In genomic region chr13:51417716-51418115, GRCh38 we compare ENCODE assay signal across 34 cellular contexts.
"Had no signal": no experiment of that assay in that cellular context is flagged by ENCODE, and none has a peak within 500 bp of the region (broad histone marks: within the 10 kb centered on the region; RNA-seq: fewer than 3 reads in every experiment).

No MANE protein-coding gene starts in this region.

- H3K9ac ChIP-seq: SK-N-SH had no signal

- H3K27ac ChIP-seq: adrenal gland, breast epithelium, Peyer's patch, SJSA1, VCaP had no signal

- H3K27me3 Mint-ChIP-seq: activated CD8-positive, alpha-beta T cell treated with anti-CD3 and anti-CD28 coated beads for 36 hours; activated T-helper 17 cell treated with anti-CD3 and anti-CD28 coated beads, Interleukin-2, amount 50 U/mL, for 72 hours; T-cell had no signal

- H3K4me1 ChIP-seq: breast epithelium, Peyer's patch, SJSA1 had no signal

- H3K4me2 ChIP-seq: SK-N-SH had no signal

- ATAC-seq: activated CD8-positive, alpha-beta T cell treated with anti-CD3 and anti-CD28 coated beads for 36 hours; activated T-cell treated with anti-CD3 and anti-CD28 coated beads, Interleukin-2, amount 50 U/mL, for 72 hours; activated T-helper 17 cell treated with anti-CD3 and anti-CD28 coated beads, Interleukin-2, amount 50 U/mL, for 72 hours; body of pancreas; PC-3; T-cell had no signal

- H3K4me3 Mint-ChIP-seq: activated CD8-positive, alpha-beta T cell treated with anti-CD3 and anti-CD28 coated beads for 36 hours; activated T-cell treated with anti-CD3 and anti-CD28 coated beads, Interleukin-2, amount 50 U/mL, for 72 hours; activated T-helper 17 cell treated with anti-CD3 and anti-CD28 coated beads, Interleukin-2, amount 50 U/mL, for 72 hours; T-cell had no signal

- H3K36me3 ChIP-seq: adrenal gland, breast epithelium had no signal

- H3K27me3 ChIP-seq: adrenal gland, body of pancreas, breast epithelium, MG63, Peyer's patch, SJSA1 had no signal

- H3K27ac Mint-ChIP-seq: activated CD8-positive, alpha-beta T cell treated with anti-CD3 and anti-CD28 coated beads for 36 hours; activated T-helper 17 cell treated with anti-CD3 and anti-CD28 coated beads, Interleukin-2, amount 50 U/mL, for 72 hours had no signal

- H3K9me3 ChIP-seq: adrenal gland, body of pancreas, Peyer's patch, SJSA1, SK-N-SH had no signal

- H3K4me3 ChIP-seq: adrenal gland, body of pancreas, breast epithelium, MG63, Peyer's patch, SJSA1 had no signal

- DNase-seq: activated CD4-positive, alpha-beta T cell treated with anti-CD3 and anti-CD28 coated beads for 1 hour; activated CD4-positive, alpha-beta T cell treated with anti-CD3 and anti-CD28 coated beads for 48 hours; activated CD4-positive, CD25-positive, alpha-beta regulatory T cell; activated CD8-positive, alpha-beta T cell treated with anti-CD3 and anti-CD28 coated beads for 36 hours; activated effector memory CD4-positive, alpha-beta T cell treated with anti-CD3 and anti-CD28 coated beads, Interleukin-2, amount 50 U/mL, for 16 hours; activated naive CD4-positive, alpha-beta T cell; activated naive CD4-positive, alpha-beta T cell treated with anti-CD3 and anti-CD28 coated beads, Interleukin-2, amount 50 U/mL, for 16 hours; activated T-cell treated with anti-CD3 and anti-CD28 coated beads, Interleukin-2, amount 50 U/mL, for 1 hour; activated T-cell treated with anti-CD3 and anti-CD28 coated beads, Interleukin-2, amount 50 U/mL, for 72 hours; adrenal gland; body of pancreas; cerebellar nuclear complex; MG63; NCI-H1048; NCI-H1105 treated with DMSO at 0.1 percent for 48 hours; NCI-H1436; NCI-H1694; NCI-H1930; NCI-H2081 treated with DMSO at 0.1 percent for 48 hours; NCI-H345; NCI-H524 treated with DMSO at 0.1 percent for 48 hours; PC-3; Peyer's patch; RPMI8226; SHP77 treated with DMSO at 0.1 percent for 48 hours; SK-N-SH; T-cell; T-helper 2 cell; T-helper 9 cell had no signal

- FAIRE-seq: astrocyte had no signal
